8 cellular contexts compared by ENCODE assay signal in the genomic region with DNA sequence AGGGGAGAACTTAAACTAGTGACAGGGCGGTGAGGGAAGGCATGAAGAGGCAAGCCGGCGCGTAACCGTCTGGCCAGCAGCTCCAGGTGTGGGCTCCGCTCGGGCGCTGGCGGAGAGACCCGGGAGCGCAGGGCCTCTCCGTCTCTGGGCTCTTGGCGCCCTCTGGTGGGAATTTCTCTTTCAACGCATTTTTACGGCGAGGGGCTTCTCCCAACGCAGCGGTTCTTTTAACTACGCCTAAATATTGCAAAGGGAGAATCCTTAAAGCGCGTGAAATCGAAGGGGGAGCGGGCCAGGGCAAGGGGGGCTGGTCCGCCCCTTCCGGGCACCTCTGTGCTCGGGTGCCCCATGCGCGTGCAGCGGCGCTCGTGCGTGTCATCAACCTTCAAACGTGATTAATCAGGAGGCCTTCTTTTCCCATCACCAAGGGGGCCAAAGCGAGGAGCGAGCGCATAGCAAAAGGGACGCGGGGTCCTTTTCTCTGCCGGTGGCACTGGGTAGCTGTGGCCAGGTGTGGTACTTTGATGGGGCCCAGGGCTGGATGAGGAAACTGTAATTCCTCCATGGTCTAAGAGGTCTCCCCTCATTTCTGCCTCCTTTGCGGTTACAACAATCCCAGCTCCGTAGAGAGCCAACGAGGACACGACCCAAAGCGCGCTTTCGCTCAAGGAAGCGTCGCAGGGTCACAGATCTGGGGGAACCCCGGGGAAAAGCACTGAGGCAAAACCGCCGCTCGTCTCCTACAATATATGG.
DNase-seq lines count a peak whose midpoint lies in the region; ATAC-seq and TF ChIP-seq lines count a peak whose summit lies in the region.

No MANE protein-coding gene starts in this region.

- DNase-seq in AG04449 (ENCODE audit: low read depth, low spot score) (no peak), NCI-H128 (lab: John Stamatoyannopoulos, UW; ENCODE audit: unreplicated experiment) (peak; percentile 69), T-helper 1 cell (peak in 4 of 5 donors; percentile 40 to 71 (median 50)), astrocyte of the hippocampus (ENCODE audit: low read depth, low spot score) (peak; percentile 85)

- H3K9me3 ChIP-seq in iPS-18c (ENCODE audit: control insufficient read depth, insufficient read depth, low read length), result peaks cover 2% of the 10 kb centered on the region

- TF ChIP-seq CTCF in AG04449 (IDR thresholded peaks at IDR 0.05; ENCODE audit: insufficient read depth, low read length, missing control alignments), result peak; percentile 68

- H3K4me3 ChIP-seq in AG04449 (ENCODE audit: low read depth, low read length) (peak overlapping the region; percentile 51), iPS-18c (ENCODE audit: insufficient read depth, low read depth, low read length) (peak overlapping the region; percentile 59), skin epidermis (peak overlapping the region in 6 of 7 experiments; percentile 19 to 45 (median 30))

- CTCF ChIA-PET in AG04449 (lab: Yijun Ruan, JAX), result interaction anchor here (0.7 to 6.0 kb wide), 14 partner anchors 9 to 885 kb away, joined by 3 to 89 read pairs (median 4); no protein-coding TSS in a partner anchor

- H3K27ac ChIP-seq in skin epidermis, result no peak overlapping the region

- POLR2A ChIA-PET in AG04449 (lab: Yijun Ruan, JAX), result no interaction called here

- ATAC-seq in GM18867 (IDR thresholded peaks at IDR 0.05; ENCODE audit: unreplicated experiment), result peak; percentile 46
- ATAC-seq in HG02588 (IDR thresholded peaks at IDR 0.05; ENCODE audit: unreplicated experiment), result no peak
